Comparison of ENCODE assay signal across 1 cellular context in the genomic region with DNA sequence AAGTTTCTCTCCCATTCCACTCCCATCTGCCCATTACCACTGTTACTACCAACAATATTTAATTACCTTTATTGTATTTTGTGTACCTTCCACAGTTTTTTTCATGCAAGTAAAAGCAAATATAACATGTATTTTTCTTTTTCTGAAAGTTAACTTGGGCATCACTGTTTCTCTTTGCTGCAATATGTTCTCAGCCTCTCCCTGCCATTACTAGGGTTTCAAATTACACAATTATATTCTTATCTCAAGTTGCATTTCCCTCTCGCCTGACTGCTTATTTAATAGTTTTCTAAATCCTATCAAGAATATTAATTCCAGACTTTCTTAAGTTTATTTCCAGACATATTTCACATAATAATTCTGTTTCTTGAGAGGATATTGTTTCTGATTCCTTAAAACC.
TF ChIP-seq lines count a peak whose summit lies in the region.

No MANE protein-coding gene starts in this region.

TF ChIP-seq in HEK293, 187 proteins besides CTCF, POLR2A, EP300 and RAD21 (continued from another document):
- no peak for TF ChIP-seq ZBTB10 (tag by site-specific recombination; IDR thresholded peaks at IDR 0.05)
- TF ChIP-seq PRDM1 (tag by site-specific recombination; IDR thresholded peaks at IDR 0.05), result peak; percentile 76
- TF ChIP-seq ZNF449 (tag by site-specific recombination; IDR thresholded peaks at IDR 0.05), result no peak
